23 cellular contexts compared by ENCODE assay signal in genomic region chr9:81513049-81513448, GRCh38.
"Had no signal": no experiment of that assay in that cellular context is flagged by ENCODE, and none has a peak within 500 bp of the region (broad histone marks: within the 10 kb centered on the region; RNA-seq: fewer than 3 reads in every experiment).

No MANE protein-coding gene starts in this region.

- DNase-seq: cortex of kidney; dorsolateral prefrontal cortex; effector CD8-positive, alpha-beta T cell; heart left ventricle; hippocampal formation; kidney glomerular epithelial cell; left ventricle myocardium inferior; mesendoderm; naive B cell; nephron progenitor cell; right lobe of liver; spleen; stimulated activated CD4-positive, alpha-beta T cell treated with anti-CD3 and anti-CD28 coated beads, Interleukin-15, amount 100 ng/mL, for 24 hours; stimulated activated CD4-positive, alpha-beta T cell treated with anti-CD3 and anti-CD28 coated beads, Interleukin-1b, Interleukin-23, amount 100 ng/mL, for 48 hours; stimulated activated CD4-positive, alpha-beta T cell treated with anti-CD3 and anti-CD28 coated beads, Interleukin-4, amount 100 ng/mL, for 24 hours; tibial artery; upper lobe of left lung; uterus had no signal

- ATAC-seq: esophagus mucosa; heart left ventricle; stimulated activated memory B cell treated with anti-CD40 and anti-IgM and Interleukin-4, amounts not matched to agents 10 μg/mL and 1 μg/mL and 100 μg/mL, for 72 hours had no signal

- H3K4me1 ChIP-seq: heart left ventricle, left ventricle myocardium inferior, parathyroid adenoma, prostate gland, right lobe of liver, tibial artery, upper lobe of left lung, uterus had no signal

- H3K9me3 ChIP-seq: heart left ventricle, left ventricle myocardium inferior, prostate gland, right lobe of liver, tibial artery, upper lobe of left lung, uterus had no signal

- H3K27ac ChIP-seq: dorsolateral prefrontal cortex, heart left ventricle, left ventricle myocardium inferior, parathyroid adenoma, prostate gland, right lobe of liver, spleen, tibial artery, upper lobe of left lung, uterus had no signal

- H3K4me3 ChIP-seq: dorsolateral prefrontal cortex, heart left ventricle, left ventricle myocardium inferior, lung, prostate gland, right lobe of liver, spleen, tibial artery, upper lobe of left lung, uterus had no signal

- H3K36me3 ChIP-seq: heart left ventricle, left ventricle myocardium inferior, prostate gland, right lobe of liver, spleen, tibial artery, upper lobe of left lung, uterus had no signal

- H3K27me3 ChIP-seq: heart left ventricle, right lobe of liver, tibial artery, upper lobe of left lung, uterus had no signal
